Comparison of ENCODE assay signal across 11 cellular contexts in genomic region chr11:111975076-111975806, GRCh38. TPM values are rescaled to one million over a fixed set of nuclear protein-coding genes. Genes with fewer than 3 reads are reported as not detected.
A peak's percentile ranks its signal among the peaks of the same experiment; 100 is the strongest.
DNase-seq lines count a peak whose midpoint lies in the region; ATAC-seq and TF ChIP-seq lines count a peak whose summit lies in the region.
"Had no signal": no experiment of that assay in that cellular context is flagged by ENCODE, and none has a peak within 500 bp of the region (broad histone marks: within the 10 kb centered on the region; RNA-seq: fewer than 3 reads in every experiment).

No MANE protein-coding gene starts in this region.

- peaks cover 14% of the 10 kb centered on the region for H3K36me3 ChIP-seq in OCI-LY3 (replicated peaks; ENCODE audit: low read depth, low read length)
- peaks cover 0 to 13% (median 2%) of the 10 kb centered on the region in 4 donors for H3K36me3 ChIP-seq in esophagus muscularis mucosa

- no peak for ATAC-seq in HG03280 (IDR thresholded peaks at IDR 0.05; ENCODE audit: unreplicated experiment)

- no peaks in the 10 kb centered on the region for H3K9me3 Mint-ChIP-seq in osteocyte (ENCODE audit: unreplicated experiment)

- TF ChIP-seq POLR2A in esophagus muscularis mucosa (IDR thresholded peaks at IDR 0.05; ENCODE audit: low read depth), result no peak

- DNase-seq in esophagus muscularis mucosa (ENCODE audit: extremely low spot score), result no peak
- no peak for DNase-seq in osteocyte (ENCODE audit: extremely low spot score, unreplicated experiment)
- no peak for DNase-seq in CD1c-positive myeloid dendritic cell (ENCODE audit: extremely low spot score)
- no peak for DNase-seq in NCI-H2227 treated with DMSO at 0.1 percent for 48 hours (lab: John Stamatoyannopoulos, UW)
- DNase-seq in NCI-H128 (lab: John Stamatoyannopoulos, UW; ENCODE audit: unreplicated experiment), result no peak
- DNase-seq: effector CD8-positive, alpha-beta T cell; RPMI8226 had no signal

- H3K4me2 ChIP-seq in OCI-LY3 (ENCODE audit: low read length), result no peak overlapping the region

- H3K36me3 Mint-ChIP-seq in osteocyte (ENCODE audit: unreplicated experiment), result peaks cover 2% of the 10 kb centered on the region

- H3K4me3 ChIP-seq in OCI-LY3 (ENCODE audit: low read length), result no peak overlapping the region
- no peak overlapping the region for H3K4me3 ChIP-seq in esophagus muscularis mucosa

- no peaks in the 10 kb centered on the region for H4K20me1 ChIP-seq in OCI-LY3 (ENCODE audit: insufficient read depth, low read length)

- H3K27ac ChIP-seq in C4-2B (0 out of 2 replicates have a peak overlapping the region, but pooled peaks have one; percentile 7), OCI-LY3 (ENCODE audit: low read length) (no peak overlapping the region), esophagus muscularis mucosa (replicated peaks in 1 of 4) (peak overlapping the region; percentile 97 to 99 (median 98))

- no peaks in the 10 kb centered on the region for H3K27me3 ChIP-seq in OCI-LY3 (ENCODE audit: low read depth, low read length)
- H3K27me3 ChIP-seq in esophagus muscularis mucosa, result no peaks in the 10 kb centered on the region

- H3K4me1 ChIP-seq in OCI-LY3 (ENCODE audit: low read length) (peaks cover 9% of the 10 kb centered on the region), esophagus muscularis mucosa (peaks cover 26 to 50% (median 43%) of the 10 kb centered on the region in 4 donors)

- intact Hi-C loops in esophagus muscularis mucosa (cut with DNase I), result no loop called here

- H3K9me3 ChIP-seq in OCI-LY3 (ENCODE audit: insufficient read depth, low read length) (no peaks in the 10 kb centered on the region), esophagus muscularis mucosa (no peaks in the 10 kb centered on the region)

- H3K27ac Mint-ChIP-seq in osteocyte (ENCODE audit: unreplicated experiment), result peak overlapping the region; percentile 13

- TF ChIP-seq CTCF in C4-2B (conservative IDR thresholded peaks at IDR 0.05) (peak; percentile 60), OCI-LY3 (IDR thresholded peaks at IDR 0.05; ENCODE audit: low read depth, low read length) (peak; percentile 23), esophagus muscularis mucosa (IDR thresholded peaks at IDR 0.05) (peak; percentile 15 to 30 (median 26)), osteocyte (IDR thresholded peaks at IDR 0.05) (no peak)

- TF ChIP-seq EP300 in esophagus muscularis mucosa (IDR thresholded peaks at IDR 0.05), result no peak

- H3K9ac ChIP-seq in OCI-LY3 (ENCODE audit: low read length), result no peak overlapping the region

- no peak overlapping the region for H2AFZ ChIP-seq in OCI-LY3 (ENCODE audit: low read depth, low read length)

- peaks cover 29% of the 10 kb centered on the region for H3K4me1 Mint-ChIP-seq in osteocyte (ENCODE audit: unreplicated experiment)

- no peaks in the 10 kb centered on the region for H3K27me3 Mint-ChIP-seq in osteocyte (ENCODE audit: unreplicated experiment)

- H3K79me2 ChIP-seq in OCI-LY3 (ENCODE audit: low read length), result no peaks in the 10 kb centered on the region

- H3K4me3 Mint-ChIP-seq in osteocyte (ENCODE audit: unreplicated experiment), result no peak overlapping the region

- WGBS in esophagus muscularis mucosa, result 64% methylated on average over 2 of the region's 2 CpGs

RNA-seq across cellular contexts. Expression of gene DIXDC1, which starts 38.1 kb away (rescaled TPM):
- total RNA-seq in esophagus muscularis mucosa (100 to 1,000 TPM; 101 to 168 (median 122) TPM), osteocyte (9.7 and 10.6 TPM in 2 replicates)

RNA-seq across cellular contexts. Expression of gene DLAT, which starts 50.0 kb away (rescaled TPM):
- total RNA-seq in esophagus muscularis mucosa (10 to 100 TPM; 27.2 to 32.4 (median 29.4) TPM), osteocyte (26.3 and 26.4 TPM in 2 replicates)

RNA-seq across cellular contexts. Expression of gene C11orf52, which starts 56.5 kb away (rescaled TPM):
- 1 to 10 TPM; 1.8 to 6.9 (median 2.9) TPM for total RNA-seq in esophagus muscularis mucosa
- 0.42 and 0.62 TPM in 2 replicates for total RNA-seq in osteocyte
- total RNA-seq: HT1080 had no signal
